Comparison of ENCODE assay signal across 8 cellular contexts in genomic region chr2:63050186-63050915, GRCh38. TPM values are rescaled to one million over a fixed set of nuclear protein-coding genes. Genes with fewer than 3 reads are reported as not detected.
A peak's percentile ranks its signal among the peaks of the same experiment; 100 is the strongest.
DNase-seq lines count a peak whose midpoint lies in the region; ATAC-seq and TF ChIP-seq lines count a peak whose summit lies in the region.

OTX1 (plus strand) TSS chr2:63050830; CDS start chr2:63052991, 2,161 bp downstream.

- H3K4me1 ChIP-seq in BLaER1 treated with 17β-estradiol and CSF1 and Interleukin-3, amounts not matched to agents 10 nM and 100 nM, result peaks cover 18 to 42% (median 27%) of the 10 kb centered on the region in 10 experiments; a peak in 19 of 20 replicates
- H3K4me1 ChIP-seq in duodenal mucosa (ENCODE audit: control insufficient read depth in 1 of 2, insufficient read depth in 2 of 2, low read length in 2 of 2) (peaks cover 50% of the 10 kb centered on the region in 2 donors), suprapubic skin (peaks cover 62% of the 10 kb centered on the region)

- peak within 1 kb of the TSS; percentile 91 to 100 (median 98) for H3K4me2 ChIP-seq in BLaER1 treated with 17β-estradiol and CSF1 and Interleukin-3, amounts not matched to agents 10 nM and 100 nM

- H3K4me3 Mint-ChIP-seq in T-helper 2 cell treated with Interferon-gamma antibody and Interleukin-4, amounts not matched to agents 5 μg/mL and 100 μg/mL, for 36 hours, result peak within 1 kb of the TSS; percentile 84
- peak within 1 kb of the TSS; percentile 79 for H3K4me3 Mint-ChIP-seq in mesothelial cell of epicardium

- peak within 1 kb of the TSS in 8 of 11 experiments; percentile 15 to 65 (median 42); a peak in 7 of 22 replicates for H3K9ac ChIP-seq in BLaER1 treated with 17β-estradiol and CSF1 and Interleukin-3, amounts not matched to agents 10 nM and 100 nM
- H3K9ac ChIP-seq in duodenal mucosa (ENCODE audit: low read depth in 1 of 2, low read length in 2 of 2), result no peak within 1 kb of the TSS

- H4K20me1 ChIP-seq in BLaER1 treated with 17β-estradiol and CSF1 and Interleukin-3, amounts not matched to agents 10 nM and 100 nM, result peaks cover 3 to 91% (median 75%) of the 10 kb centered on the region in 11 experiments; a peak in 20 of 22 replicates

- peaks cover 99 to 100% (median 100%) of the 10 kb centered on the region in 11 experiments for H3K27me3 ChIP-seq in BLaER1 treated with 17β-estradiol and CSF1 and Interleukin-3, amounts not matched to agents 10 nM and 100 nM
- peaks cover 81 to 93% of the 10 kb centered on the region in 2 donors for H3K27me3 ChIP-seq in duodenal mucosa (ENCODE audit: control insufficient read depth in 1 of 2, insufficient read depth in 2 of 2, low read length in 2 of 2)
- H3K27me3 ChIP-seq in suprapubic skin, result peaks cover 77% of the 10 kb centered on the region

- no peak for TF ChIP-seq EP300 in suprapubic skin (IDR thresholded peaks at IDR 0.05)

- peaks cover 0 to 7% (median 0%) of the 10 kb centered on the region in 11 experiments; a peak in 2 of 22 replicates for H3K36me3 ChIP-seq in BLaER1 treated with 17β-estradiol and CSF1 and Interleukin-3, amounts not matched to agents 10 nM and 100 nM
- H3K36me3 ChIP-seq in duodenal mucosa (ENCODE audit: control insufficient read depth in 1 of 2, insufficient read depth in 2 of 2, low read length in 2 of 2), result no peaks in the 10 kb centered on the region
- H3K36me3 ChIP-seq in suprapubic skin, result peaks cover 8% of the 10 kb centered on the region

- TF ChIP-seq CTCF in mesothelial cell of epicardium (IDR thresholded peaks at IDR 0.05; ENCODE audit: unreplicated experiment), result no peak
- no peak for TF ChIP-seq CTCF in suprapubic skin (IDR thresholded peaks at IDR 0.05)

- no peak within 1 kb of the TSS for H3K27ac ChIP-seq in BLaER1 treated with 17β-estradiol and CSF1 and Interleukin-3, amounts not matched to agents 10 nM and 100 nM
- H3K27ac ChIP-seq in duodenal mucosa (ENCODE audit: low read depth, low read length), result no peak within 1 kb of the TSS
- H3K27ac ChIP-seq in suprapubic skin, result peak within 1 kb of the TSS; percentile 91

- H3K9me3 Mint-ChIP-seq in T-helper 2 cell treated with Interferon-gamma antibody and Interleukin-4, amounts not matched to agents 5 μg/mL and 100 μg/mL, for 36 hours, result no peaks in the 10 kb centered on the region
- no peaks in the 10 kb centered on the region for H3K9me3 Mint-ChIP-seq in mesothelial cell of epicardium

- peaks cover 18 to 54% (median 31%) of the 10 kb centered on the region in 11 experiments for H3K9me3 ChIP-seq in BLaER1 treated with 17β-estradiol and CSF1 and Interleukin-3, amounts not matched to agents 10 nM and 100 nM (replicated peaks in 1 of 11)
- H3K9me3 ChIP-seq in duodenal mucosa (ENCODE audit: control insufficient read depth in 1 of 2, low read length in 2 of 2) (no peaks in the 10 kb centered on the region), suprapubic skin (no peaks in the 10 kb centered on the region)

- peaks cover 28% of the 10 kb centered on the region for H3K4me1 Mint-ChIP-seq in T-helper 2 cell treated with Interferon-gamma antibody and Interleukin-4, amounts not matched to agents 5 μg/mL and 100 μg/mL, for 36 hours (ENCODE audit: low read depth)
- peaks cover 38% of the 10 kb centered on the region for H3K4me1 Mint-ChIP-seq in mesothelial cell of epicardium

- ATAC-seq in GM18873 (IDR thresholded peaks at IDR 0.05; ENCODE audit: low FRiP score, unreplicated experiment) (peak; percentile 80), HG03064 (IDR thresholded peaks at IDR 0.05; ENCODE audit: low read depth, unreplicated experiment) (peak; percentile 64)

- no peak for TF ChIP-seq POLR2A in suprapubic skin (IDR thresholded peaks at IDR 0.05)

- H3K27me3 Mint-ChIP-seq in T-helper 2 cell treated with Interferon-gamma antibody and Interleukin-4, amounts not matched to agents 5 μg/mL and 100 μg/mL, for 36 hours (ENCODE audit: low read depth), result peaks cover 83% of the 10 kb centered on the region
- peaks cover 96% of the 10 kb centered on the region for H3K27me3 Mint-ChIP-seq in mesothelial cell of epicardium (ENCODE audit: low read depth)

- peak within 1 kb of the TSS; percentile 47 for H3K27ac Mint-ChIP-seq in T-helper 2 cell treated with Interferon-gamma antibody and Interleukin-4, amounts not matched to agents 5 μg/mL and 100 μg/mL, for 36 hours
- peak within 1 kb of the TSS; percentile 59 for H3K27ac Mint-ChIP-seq in mesothelial cell of epicardium

- DNase-seq in NCI-H2029 (lab: John Stamatoyannopoulos, UW), result peak; percentile 58
- DNase-seq in T-helper 2 cell treated with Interferon-gamma antibody and Interleukin-4, amounts not matched to agents 5 μg/mL and 100 μg/mL, for 36 hours (ENCODE audit: low spot score), result peak; percentile 47
- DNase-seq in mesothelial cell of epicardium (ENCODE audit: low spot score in 2 of 2, unreplicated experiment in 2 of 2), result peak; percentile 44 to 76
- peak in 1 of 2 donors; percentile 72 for DNase-seq in suprapubic skin (ENCODE audit: low spot score in 2 of 2)

- no peaks in the 10 kb centered on the region for H3K36me3 Mint-ChIP-seq in T-helper 2 cell treated with Interferon-gamma antibody and Interleukin-4, amounts not matched to agents 5 μg/mL and 100 μg/mL, for 36 hours (ENCODE audit: low read depth)
- H3K36me3 Mint-ChIP-seq in mesothelial cell of epicardium, result peaks cover 7% of the 10 kb centered on the region

- WGBS in suprapubic skin, result 2% methylated on average over 14 of the region's 86 CpGs

- peak within 1 kb of the TSS; percentile 53 to 68 (median 62) for H3K4me3 ChIP-seq in BLaER1 treated with 17β-estradiol and CSF1 and Interleukin-3, amounts not matched to agents 10 nM and 100 nM
- peak within 1 kb of the TSS; percentile 66 to 78 for H3K4me3 ChIP-seq in duodenal mucosa (ENCODE audit: low read depth in 1 of 2, low read length in 2 of 2)
- peak within 1 kb of the TSS; percentile 71 for H3K4me3 ChIP-seq in suprapubic skin

RNA-seq across cellular contexts. Expression of gene OTX1, which starts in this region (rescaled TPM):
- total RNA-seq in mesothelial cell of epicardium (0.71 to 1.1 TPM (median 0.87 TPM) in 3 replicates), suprapubic skin (10 to 100 TPM in 2 of 4 donors, 1 to 10 TPM in 2; 6.6 to 19.7 (median 10.9) TPM)

Comparison
In these comparisons a context has a peak if more than half of its experiments do, and no peak if none do; other contexts are left out.
1. H3K9ac ChIP-seq: peak in BLaER1 treated with 17β-estradiol and CSF1 and Interleukin-3, amounts not matched to agents 10 nM and 100 nM (8 of 11); none in duodenal mucosa (0 of 2).
2. Peak in every context shown above with its lines, with median percentiles within 50 percentile points of each other: H3K4me3 ChIP-seq.